ENCODE assay signal across 21 cellular contexts in genomic region chr12:10396176-10396575, GRCh38. TPM values are rescaled to one million over a fixed set of nuclear protein-coding genes. Genes with fewer than 3 reads are reported as not detected.
DNase-seq lines count a peak whose midpoint lies in the region; ATAC-seq, FAIRE-seq and TF ChIP-seq lines count a peak whose summit lies in the region.
"Not testable (repeated sequence)": the region's sequence is repeated elsewhere in the genome, so short reads cannot be mapped to it uniquely, and the experiment has no call there.
"Had no signal": no experiment of that assay in that cellular context is flagged by ENCODE, and none has a peak within 500 bp of the region (broad histone marks: within the 10 kb centered on the region; RNA-seq: fewer than 3 reads in every experiment).

No MANE protein-coding gene starts in this region.

- H3K4me3 ChIP-seq in A549 = peak overlapping the region; percentile 36
- H3K4me3 ChIP-seq in mammary epithelial cell (replicated peaks in 1 of 3; ENCODE audit: insufficient read depth in 1 of 3, low read depth in 2 of 3, low read length in 3 of 3); hepatocyte: not testable (repeated sequence)

- H3K9me2 ChIP-seq in hepatocyte (replicated peaks; ENCODE audit: insufficient read depth) = not testable (repeated sequence)

- H3K4me3 Mint-ChIP-seq in WTC11 = not testable (repeated sequence)
- peak overlapping the region in 6 of 10 donors; percentile 27 to 91 (median 83) for H3K4me3 Mint-ChIP-seq in naive thymus-derived CD8-positive, alpha-beta T cell
- H3K4me3 Mint-ChIP-seq in stimulated activated effector memory CD8-positive, alpha-beta T cell treated with anti-CD3 and anti-CD28 coated beads, Interleukin-12 subunit alpha, Interleukin-12 subunit beta, amount 100 ng/mL, for 72 hours = peak overlapping the region; percentile 71

- H3K27me3 Mint-ChIP-seq in WTC11 (ENCODE audit: low read depth); naive thymus-derived CD8-positive, alpha-beta T cell: not testable (repeated sequence)

- CTCF ChIA-PET in A549 (lab: Yijun Ruan, JAX) = interaction anchor here (0.8 kb wide), 1 partner anchor 11 kb away, joined by 3 read pairs; no protein-coding TSS in a partner anchor
- CTCF ChIA-PET in WTC11 (lab: Charles Lee); mammary epithelial cell (lab: Charles Lee; ENCODE audit: low non-redundant PET): not testable (repeated sequence)

- peaks cover 24% of the 10 kb centered on the region for H3K4me1 Mint-ChIP-seq in WTC11
- H3K4me1 Mint-ChIP-seq in naive thymus-derived CD8-positive, alpha-beta T cell = peaks cover 39 to 80% (median 75%) of the 10 kb centered on the region in 4 donors
- H3K4me1 Mint-ChIP-seq in stimulated activated effector memory CD8-positive, alpha-beta T cell treated with anti-CD3 and anti-CD28 coated beads, Interleukin-12 subunit alpha, Interleukin-12 subunit beta, amount 100 ng/mL, for 72 hours = peaks cover 50% of the 10 kb centered on the region

- not testable (repeated sequence) for H4K20me1 ChIP-seq in mammary epithelial cell (ENCODE audit: insufficient read depth, low read length); hepatocyte (ENCODE audit: insufficient read depth, poor library complexity, severe bottlenecking)

- TF ChIP-seq RAD21 in A549 (conservative IDR thresholded peaks at IDR 0.05 in 1 of 2, IDR thresholded peaks at IDR 0.05 in 1 of 2) = not testable (repeated sequence)

- H3K9me3 ChIP-seq in A549; mammary epithelial cell (replicated peaks; ENCODE audit: insufficient read depth, low read length); hepatocyte (ENCODE audit: low read depth): not testable (repeated sequence)

- H3K36me3 ChIP-seq in mammary epithelial cell (ENCODE audit: insufficient read depth, low read length); hepatocyte (replicated peaks; ENCODE audit: insufficient read depth, low read depth): not testable (repeated sequence)

- not testable (repeated sequence) for H3K36me3 Mint-ChIP-seq in WTC11
- peaks cover 4 to 21% (median 17%) of the 10 kb centered on the region in 3 donors for H3K36me3 Mint-ChIP-seq in naive thymus-derived CD8-positive, alpha-beta T cell
- H3K36me3 Mint-ChIP-seq in stimulated activated effector memory CD8-positive, alpha-beta T cell treated with anti-CD3 and anti-CD28 coated beads, Interleukin-12 subunit alpha, Interleukin-12 subunit beta, amount 100 ng/mL, for 72 hours = peaks cover 70% of the 10 kb centered on the region

- H3K9me3 Mint-ChIP-seq in WTC11; naive thymus-derived CD8-positive, alpha-beta T cell; stimulated activated effector memory CD8-positive, alpha-beta T cell treated with anti-CD3 and anti-CD28 coated beads, Interleukin-12 subunit alpha, Interleukin-12 subunit beta, amount 100 ng/mL, for 72 hours: not testable (repeated sequence)

- TF ChIP-seq EP300 in A549 (IDR thresholded peaks at IDR 0.05) = not testable (repeated sequence)

- DNase-seq in A549 (ENCODE audit: low read depth in 1 of 2, low spot score in 1 of 2) (peak in 1 of 2 experiments; percentile 7), DMS53 (lab: John Stamatoyannopoulos, UW) (peak; percentile 78), NCI-H146 (lab: John Stamatoyannopoulos, UW) (peak; percentile 61)
- not testable (repeated sequence) for DNase-seq in WTC11 (ENCODE audit: low spot score); mammary epithelial cell; hepatocyte (ENCODE audit: low spot score); naive thymus-derived CD8-positive, alpha-beta T cell; stimulated activated effector memory CD8-positive, alpha-beta T cell treated with anti-CD3 and anti-CD28 coated beads, Interleukin-12 subunit alpha, Interleukin-12 subunit beta, amount 100 ng/mL, for 72 hours (ENCODE audit: low spot score in 2 of 2)

- not testable (repeated sequence) for TF ChIP-seq POLR2A in A549 (IDR thresholded peaks at IDR 0.05; ENCODE audit: low read length)

- WGBS in A549 (ENCODE audit: missing lambda C conversion rate) = 21% methylated on average over 14 of the region's 15 CpGs
- WGBS in mammary epithelial cell (ENCODE audit: low coverage, missing lambda C conversion rate) = 100% methylated on average over 7 of the region's 15 CpGs
- 92% methylated on average over 15 of the region's 15 CpGs for WGBS in hepatocyte (ENCODE audit: low lambda C conversion rate, missing lambda C conversion rate)

- TF ChIP-seq CTCF in A549 (IDR thresholded peaks at IDR 0.05); WTC11 (IDR thresholded peaks at IDR 0.05); mammary epithelial cell (conservative IDR thresholded peaks at IDR 0.05 in 1 of 2, IDR thresholded peaks at IDR 0.05 in 1 of 2; ENCODE audit: extremely low read depth in 1 of 2, insufficient read depth in 1 of 2, low read depth in 1 of 2, low read length in 2 of 2); hepatocyte (IDR thresholded peaks at IDR 0.05; ENCODE audit: poor library complexity): not testable (repeated sequence)

- in situ Hi-C loops in mammary epithelial cell (cut with MboI; ENCODE audit: low sequenced_read_pairs in 2 of 2) = not testable (repeated sequence)

- peaks cover 27% of the 10 kb centered on the region for H3K4me1 ChIP-seq in A549
- H3K4me1 ChIP-seq in mammary epithelial cell (ENCODE audit: insufficient read depth, low read length) = peaks cover 37% of the 10 kb centered on the region
- H3K4me1 ChIP-seq in hepatocyte (ENCODE audit: insufficient read depth) = not testable (repeated sequence)

- H3K27me3 ChIP-seq in mammary epithelial cell (ENCODE audit: insufficient read depth, low read length); hepatocyte: not testable (repeated sequence)

- H3K79me2 ChIP-seq in mammary epithelial cell (ENCODE audit: insufficient read depth, low read length); hepatocyte: not testable (repeated sequence)

- peak in 1 of 2 experiments; percentile 67; a peak in 3 of 6 replicates for ATAC-seq in A549
- peak; percentile 34 for ATAC-seq in WTC11
- ATAC-seq in naive thymus-derived CD8-positive, alpha-beta T cell; stimulated activated effector memory CD8-positive, alpha-beta T cell treated with anti-CD3 and anti-CD28 coated beads, Interleukin-12 subunit alpha, Interleukin-12 subunit beta, amount 100 ng/mL, for 72 hours: not testable (repeated sequence)

- peak overlapping the region; percentile 90 for H3K9ac ChIP-seq in mammary epithelial cell (ENCODE audit: insufficient read depth, low read length)

- peak; percentile 7 for FAIRE-seq in A549 (lab: Jason Lieb, UNC)

- not testable (repeated sequence) for H2AFZ ChIP-seq in mammary epithelial cell (ENCODE audit: low read depth, low read length); hepatocyte

- POLR2A ChIA-PET in A549 (lab: Yijun Ruan, JAX); WTC11 (lab: Charles Lee): not testable (repeated sequence)
- POLR2A ChIA-PET in naive thymus-derived CD8-positive, alpha-beta T cell (lab: Charles Lee) = interaction anchor here (0.6 to 5.2 kb wide), 13 partner anchors 8 to 166 kb away, joined by 3 to 35 read pairs (median 10); partner anchors contain the start of gene KLRC4

- H3K27ac Mint-ChIP-seq in WTC11 = not testable (repeated sequence)
- peak overlapping the region; percentile 90 to 100 (median 99) for H3K27ac Mint-ChIP-seq in naive thymus-derived CD8-positive, alpha-beta T cell
- H3K27ac Mint-ChIP-seq in stimulated activated effector memory CD8-positive, alpha-beta T cell treated with anti-CD3 and anti-CD28 coated beads, Interleukin-12 subunit alpha, Interleukin-12 subunit beta, amount 100 ng/mL, for 72 hours = peak overlapping the region; percentile 96

- peak overlapping the region; percentile 71 to 73 for H3K27ac ChIP-seq in A549
- H3K27ac ChIP-seq in mammary epithelial cell (ENCODE audit: insufficient read depth, low read depth, low read length) = peak overlapping the region; percentile 99
- H3K27ac ChIP-seq in hepatocyte = peak overlapping the region; percentile 58

- H3K4me2 ChIP-seq in A549 (peak overlapping the region; percentile 61), hepatocyte (peak overlapping the region; percentile 40)
- H3K4me2 ChIP-seq in mammary epithelial cell (ENCODE audit: insufficient read depth, low read depth, low read length) = not testable (repeated sequence)

- dilution Hi-C loops in mammary epithelial cell (cut with HindIII; ENCODE audit: low sequenced_read_pairs) = not testable (repeated sequence)

- BruUV-seq in mammary epithelial cell (replicated peaks; lab: Mats Ljungman, UMichigan) = not testable (repeated sequence)

- intact Hi-C loops in mammary epithelial cell (cut with micrococcal nuclease) = not testable (repeated sequence)

RNA-seq across cellular contexts. Expression of gene KLRK1, which starts 6.3 kb away (rescaled TPM):
- polyA plus RNA-seq in A549 (2011; rRNA removed) = not detected in 2 replicates
- not detected in 2 replicates for polyA plus RNA-seq in A549 (2012; cell fraction: cytosol; rRNA removed)
- polyA plus RNA-seq in A549 (2012; cell fraction: nucleus; rRNA removed) = not detected in 2 replicates
- polyA plus RNA-seq in A549 (2017; fragmentation: RNase III; extraction: RNeasy Plus Mini Kit Qiagen cat#74134 plus additional on column Dnase treatment) = not detected in 3 replicates
- not detected in 2 replicates for polyA minus RNA-seq in A549 (2011; rRNA and poly(A)+ RNA removed)
- 0.15 to 0.23 TPM in 2 of 3 replicates, not detected in the other for total RNA-seq in WTC11 (2021)
- not detected for total RNA-seq in mammary epithelial cell
- polyA plus RNA-seq in mammary epithelial cell = not detected
- polyA minus RNA-seq in mammary epithelial cell = not detected
- not detected in 2 replicates for total RNA-seq in hepatocyte
- polyA plus RNA-seq in hepatocyte = 0.23 and 0.52 TPM in 2 replicates
- total RNA-seq in naive thymus-derived CD8-positive, alpha-beta T cell = 100 to 1,000 TPM; 792 to 865 TPM
- 100 to 1,000 TPM; 525 to 619 (median 611) TPM for polyA plus RNA-seq in naive thymus-derived CD8-positive, alpha-beta T cell
- total RNA-seq: A172; activated T-helper 1 cell treated with anti-CD3 and anti-CD28 coated beads, Interleukin-12 subunit alpha, Interleukin-12 subunit beta, Interleukin-2, Interleukin-4 antibody, amounts not matched to agents 30 ng/mL and 10 ng/mL and 1 ng/mL, durations not matched to agents 14 hours and 24 hours and 36 hours; bronchial epithelial cell; H9; M059J; mesothelial cell of epicardium; SJCRH30 had no signal

RNA-seq across cellular contexts. Expression of gene KLRC4, which starts 13.4 kb away (rescaled TPM):
- not detected in 2 replicates for polyA plus RNA-seq in A549 (2011; rRNA removed)
- polyA plus RNA-seq in A549 (2012; cell fraction: cytosol; rRNA removed) = not detected in 2 replicates
- polyA plus RNA-seq in A549 (2012; cell fraction: nucleus; rRNA removed) = not detected in 2 replicates
- not detected in 3 replicates for polyA plus RNA-seq in A549 (2017; fragmentation: RNase III; extraction: RNeasy Plus Mini Kit Qiagen cat#74134 plus additional on column Dnase treatment)
- not detected in 2 replicates for polyA minus RNA-seq in A549 (2011; rRNA and poly(A)+ RNA removed)
- total RNA-seq in WTC11 (2021) = not detected in 3 replicates
- total RNA-seq in mammary epithelial cell = not detected
- polyA plus RNA-seq in mammary epithelial cell = not detected
- not detected for polyA minus RNA-seq in mammary epithelial cell
- total RNA-seq in hepatocyte = 0.28 TPM in 1 of 2 replicates, not detected in the other
- polyA plus RNA-seq in hepatocyte = not detected in 2 replicates
- 10 to 100 TPM; 55.4 to 57.6 TPM for total RNA-seq in naive thymus-derived CD8-positive, alpha-beta T cell
- polyA plus RNA-seq in naive thymus-derived CD8-positive, alpha-beta T cell = 10 to 100 TPM in 2 of 3 donors, 1 to 10 TPM in 1; 1.3 to 31.8 (median 13.6) TPM
- total RNA-seq: A172; activated naive CD4-positive, alpha-beta T cell treated with anti-CD3 and anti-CD28 coated beads for 36 hours; activated T-helper 1 cell treated with anti-CD3 and anti-CD28 coated beads, Interleukin-12 subunit alpha, Interleukin-12 subunit beta, Interleukin-2, Interleukin-4 antibody, amounts not matched to agents 30 ng/mL and 10 ng/mL and 1 ng/mL, durations not matched to agents 14 hours and 24 hours and 36 hours; bronchial epithelial cell; gastrocnemius medialis; H9; left lobe of liver; M059J; mesothelial cell of epicardium; right atrium auricular region; SJCRH30; testis had no signal
- polyA plus RNA-seq: pancreas had no signal

RNA-seq across cellular contexts. Expression of gene KLRC3, which starts 24.2 kb away (rescaled TPM):
- 0.10 TPM in 1 of 2 replicates, not detected in the other for polyA plus RNA-seq in A549 (2011; rRNA removed)
- not detected in 2 replicates for polyA plus RNA-seq in A549 (2012; cell fraction: cytosol; rRNA removed)
- polyA plus RNA-seq in A549 (2012; cell fraction: nucleus; rRNA removed) = not detected in 2 replicates
- polyA plus RNA-seq in A549 (2017; fragmentation: RNase III; extraction: RNeasy Plus Mini Kit Qiagen cat#74134 plus additional on column Dnase treatment) = not detected in 3 replicates
- not detected in 2 replicates for polyA minus RNA-seq in A549 (2011; rRNA and poly(A)+ RNA removed)
- total RNA-seq in WTC11 (2021) = not detected in 3 replicates
- total RNA-seq in mammary epithelial cell = not detected
- polyA plus RNA-seq in mammary epithelial cell = not detected
- polyA minus RNA-seq in mammary epithelial cell = not detected
- total RNA-seq in hepatocyte = not detected in 2 replicates
- 0.28 TPM in 1 of 2 replicates, not detected in the other for polyA plus RNA-seq in hepatocyte
- total RNA-seq in naive thymus-derived CD8-positive, alpha-beta T cell = 1 to 10 TPM; 3.2 to 4.6 TPM
- polyA plus RNA-seq in naive thymus-derived CD8-positive, alpha-beta T cell = 1 to 10 TPM; 2.2 to 6.4 (median 3.9) TPM
- total RNA-seq: A172; activated naive CD4-positive, alpha-beta T cell treated with anti-CD3 and anti-CD28 coated beads for 36 hours; activated T-helper 1 cell treated with anti-CD3 and anti-CD28 coated beads, Interleukin-12 subunit alpha, Interleukin-12 subunit beta, Interleukin-2, Interleukin-4 antibody, amounts not matched to agents 30 ng/mL and 10 ng/mL and 1 ng/mL, durations not matched to agents 14 hours and 24 hours and 36 hours; bronchial epithelial cell; gastrocnemius medialis; H9; left lobe of liver; M059J; mesothelial cell of epicardium; pancreas; right atrium auricular region; SJCRH30 had no signal
- polyA plus RNA-seq: pancreas had no signal

RNA-seq across cellular contexts. Expression of gene KLRC2, which starts 39.6 kb away (rescaled TPM):
- polyA plus RNA-seq in A549 (2011; rRNA removed) (0.52 and 0.83 TPM in 2 replicates), A549 (2017; fragmentation: RNase III; extraction: RNeasy Plus Mini Kit Qiagen cat#74134 plus additional on column Dnase treatment) (0.25 to 0.42 TPM in 2 of 3 replicates, not detected in the other), mammary epithelial cell (0.07 TPM), hepatocyte (1.3 TPM in 1 of 2 replicates, not detected in the other)
- polyA plus RNA-seq in A549 (2012; cell fraction: cytosol; rRNA removed) = 0.06 TPM in 1 of 2 replicates, not detected in the other
- 0.07 TPM in 1 of 2 replicates, not detected in the other for polyA plus RNA-seq in A549 (2012; cell fraction: nucleus; rRNA removed)
- polyA minus RNA-seq in A549 (2011; rRNA and poly(A)+ RNA removed) = not detected in 2 replicates
- total RNA-seq in WTC11 (2021) (not detected in 3 replicates), mammary epithelial cell (not detected), hepatocyte (0.52 and 2.0 TPM in 2 replicates)
- polyA minus RNA-seq in mammary epithelial cell = not detected
- 1 to 10 TPM; 1.9 to 3.6 TPM for total RNA-seq in naive thymus-derived CD8-positive, alpha-beta T cell
- polyA plus RNA-seq in naive thymus-derived CD8-positive, alpha-beta T cell = 10 to 100 TPM in 1 of 3 donors, under 1 TPM in 2; 0.62 to 25.0 (median 0.76) TPM
- total RNA-seq: A172; activated naive CD4-positive, alpha-beta T cell treated with anti-CD3 and anti-CD28 coated beads for 36 hours; activated T-helper 1 cell treated with anti-CD3 and anti-CD28 coated beads, Interleukin-12 subunit alpha, Interleukin-12 subunit beta, Interleukin-2, Interleukin-4 antibody, amounts not matched to agents 30 ng/mL and 10 ng/mL and 1 ng/mL, durations not matched to agents 14 hours and 24 hours and 36 hours; bronchial epithelial cell; gastrocnemius medialis; H9; left lobe of liver; M059J; mesothelial cell of epicardium; right atrium auricular region; SJCRH30 had no signal

RNA-seq across cellular contexts. Expression of gene KLRC1, which starts 57.0 kb away (rescaled TPM):
- polyA plus RNA-seq in A549 (2011; rRNA removed) (not detected in 2 replicates), A549 (2017; fragmentation: RNase III; extraction: RNeasy Plus Mini Kit Qiagen cat#74134 plus additional on column Dnase treatment) (not detected in 3 replicates), mammary epithelial cell (not detected), hepatocyte (not detected in 2 replicates)
- not detected in 2 replicates for polyA plus RNA-seq in A549 (2012; cell fraction: cytosol; rRNA removed)
- not detected in 2 replicates for polyA plus RNA-seq in A549 (2012; cell fraction: nucleus; rRNA removed)
- not detected in 2 replicates for polyA minus RNA-seq in A549 (2011; rRNA and poly(A)+ RNA removed)
- total RNA-seq in WTC11 (2021) (not detected in 3 replicates), mammary epithelial cell (under 1 TPM in 1 of 2 donors, not detected in 1; 0.33 TPM), hepatocyte (not detected in 2 replicates)
- not detected for polyA minus RNA-seq in mammary epithelial cell
- 1 to 10 TPM; 4.4 TPM for total RNA-seq in naive thymus-derived CD8-positive, alpha-beta T cell
- 1 to 10 TPM in 1 of 3 donors, under 1 TPM in 2; 0.32 to 1.1 (median 0.91) TPM for polyA plus RNA-seq in naive thymus-derived CD8-positive, alpha-beta T cell
- total RNA-seq: A172, bronchial epithelial cell, gastrocnemius medialis, H9, left lobe of liver, M059J, mesothelial cell of epicardium, SJCRH30 had no signal

Comparison
In these comparisons a context has a peak if more than half of its experiments do, and no peak if none do; other contexts are left out.
1. RNA of gene KLRK1, which starts 6.3 kb away (total RNA-seq): 792 to 865 TPM in naive thymus-derived CD8-positive, alpha-beta T cell; 0.15 to 0.23 TPM in WTC11, not detected in hepatocyte and not detected in mammary epithelial cell; every median in the first group is over 100 times any median in the second.
2. RNA of gene KLRC4, which starts 13.4 kb away (total RNA-seq): 55.4 to 57.6 TPM in naive thymus-derived CD8-positive, alpha-beta T cell; not detected in WTC11, not detected in mammary epithelial cell and 0.28 TPM in hepatocyte; every median in the first group is over 10 times any median in the second.
3. Peak in every context shown above with its lines, with median percentiles within 50 percentile points of each other: H3K27ac ChIP-seq.